ENCODE assay signal across 29 cellular contexts in genomic region chr14:106509795-106510194, GRCh38.
"Had no signal": no experiment of that assay in that cellular context is flagged by ENCODE, and none has a peak within 500 bp of the region (broad histone marks: within the 10 kb centered on the region; RNA-seq: fewer than 3 reads in every experiment).

No MANE protein-coding gene starts in this region.

- H3K4me1 ChIP-seq: foreskin keratinocyte, heart right ventricle, uterus had no signal

- H3K4me1 Mint-ChIP-seq: endodermal cell had no signal

- H3K27me3 Mint-ChIP-seq: activated CD4-positive, alpha-beta T cell treated with anti-CD3 and anti-CD28 coated beads for 36 hours; progenitor cell of endocrine pancreas; stimulated activated naive CD8-positive, alpha-beta T cell treated with anti-CD3 and anti-CD28 coated beads, Interleukin-15, Interleukin-2, amounts not matched to agents 100 ng/mL and 50 ng/mL, for 24 hours; T-cell; type B pancreatic cell had no signal

- H3K36me3 Mint-ChIP-seq: T-cell, type B pancreatic cell had no signal

- DNase-seq: activated B cell treated with CpG ODN at 0.5 μM for 24 hours; activated CD4-positive, alpha-beta T cell treated with anti-CD3 and anti-CD28 coated beads for 36 hours; activated CD4-positive, alpha-beta T cell treated with anti-CD3 and anti-CD28 coated beads, Interleukin-2, amount 50 U/mL, for 48 hours; activated CD8-positive, alpha-beta memory T cell treated with anti-CD3 and anti-CD28 coated beads for 24 hours; activated effector memory CD4-positive, alpha-beta T cell treated with Interleukin-2 at 50 U/mL for 16 hours; activated naive CD4-positive, alpha-beta T cell treated with anti-CD3 and anti-CD28 coated beads for 36 hours; activated naive CD8-positive, alpha-beta T cell treated with anti-CD3 and anti-CD28 coated beads, Interleukin-2, amount 50 U/mL, for 24 hours; amygdala; caudate nucleus; endodermal cell; foreskin keratinocyte; heart right ventricle; kidney glomerular epithelial cell; mesendoderm; ovary; stimulated activated CD4-positive, alpha-beta T cell treated with anti-CD3 and anti-CD28 coated beads, Interleukin-12 subunit alpha, Interleukin-12 subunit beta, amount 100 ng/mL, for 4 hours; stimulated activated CD4-positive, alpha-beta T cell treated with anti-CD3 and anti-CD28 coated beads, Interleukin-4, amount 100 ng/mL, for 1 hour; T-cell; uterus had no signal

- H3K4me3 Mint-ChIP-seq: activated B cell treated with CpG ODN at 0.5 μM for 24 hours; activated CD4-positive, alpha-beta T cell treated with anti-CD3 and anti-CD28 coated beads for 36 hours; activated naive CD4-positive, alpha-beta T cell treated with anti-CD3 and anti-CD28 coated beads for 36 hours; activated naive CD8-positive, alpha-beta T cell treated with anti-CD3 and anti-CD28 coated beads, Interleukin-2, amount 50 U/mL, for 24 hours; endodermal cell; stimulated activated naive CD8-positive, alpha-beta T cell treated with anti-CD3 and anti-CD28 coated beads, Interleukin-15, Interleukin-2, amounts not matched to agents 100 ng/mL and 50 ng/mL, for 24 hours; T-helper 2 cell treated with Interferon-gamma antibody and Interleukin-4, amounts not matched to agents 5 μg/mL and 100 μg/mL, for 36 hours; type B pancreatic cell had no signal

- H3K9me3 Mint-ChIP-seq: activated B cell treated with CpG ODN at 0.5 μM for 24 hours; activated naive CD4-positive, alpha-beta T cell treated with anti-CD3 and anti-CD28 coated beads for 36 hours; activated naive CD8-positive, alpha-beta T cell treated with anti-CD3 and anti-CD28 coated beads, Interleukin-2, amount 50 U/mL, for 24 hours; stimulated activated naive CD8-positive, alpha-beta T cell treated with anti-CD3 and anti-CD28 coated beads, Interleukin-15, Interleukin-2, amounts not matched to agents 100 ng/mL and 50 ng/mL, for 24 hours; T-cell; T-helper 2 cell treated with Interferon-gamma antibody and Interleukin-4, amounts not matched to agents 5 μg/mL and 100 μg/mL, for 36 hours had no signal

- H3K9me3 ChIP-seq: heart right ventricle, ovary, thoracic aorta, uterus had no signal

- H3K27ac Mint-ChIP-seq: activated B cell treated with CpG ODN at 0.5 μM for 24 hours; activated CD4-positive, alpha-beta T cell treated with anti-CD3 and anti-CD28 coated beads for 36 hours; activated naive CD4-positive, alpha-beta T cell treated with anti-CD3 and anti-CD28 coated beads for 36 hours; activated naive CD8-positive, alpha-beta T cell treated with anti-CD3 and anti-CD28 coated beads, Interleukin-2, amount 50 U/mL, for 24 hours; endodermal cell; progenitor cell of endocrine pancreas; stimulated activated naive CD8-positive, alpha-beta T cell treated with anti-CD3 and anti-CD28 coated beads, Interleukin-15, Interleukin-2, amounts not matched to agents 100 ng/mL and 50 ng/mL, for 24 hours; T-helper 2 cell treated with Interferon-gamma antibody and Interleukin-4, amounts not matched to agents 5 μg/mL and 100 μg/mL, for 36 hours; type B pancreatic cell had no signal

- ATAC-seq: activated CD4-positive, alpha-beta T cell treated with anti-CD3 and anti-CD28 coated beads for 36 hours; activated naive CD8-positive, alpha-beta T cell treated with anti-CD3 and anti-CD28 coated beads, Interleukin-2, amount 50 U/mL, for 24 hours; esophagus mucosa; foreskin keratinocyte; left lobe of liver; sciatic nerve; T-cell had no signal

- H3K27me3 ChIP-seq: foreskin keratinocyte, ovary, uterus had no signal

- H3K4me3 ChIP-seq: heart right ventricle, lung, ovary, skin epidermis, thoracic aorta, uterus had no signal

- H3K36me3 ChIP-seq: heart right ventricle, ovary, thoracic aorta, uterus had no signal

- H3K27ac ChIP-seq: foreskin keratinocyte, heart right ventricle, ovary, thoracic aorta had no signal
